1 cellular context compared by ENCODE assay signal in genomic region chr10:12322583-12323131, GRCh38.
TF ChIP-seq lines count a peak whose summit lies in the region.

No MANE protein-coding gene starts in this region.

TF ChIP-seq in HepG2, 621 proteins besides CTCF, POLR2A, EP300 and RAD21:
- TF ChIP-seq ZBTB37 (CRISPR knock-in tag; IDR thresholded peaks at IDR 0.05), result 0 out of 2 replicates have a peak, but pooled peaks have one; percentile 65
- no peak for TF ChIP-seq YEATS2 (CRISPR knock-in tag; IDR thresholded peaks at IDR 0.05; ENCODE audit: borderline replicate concordance)
